In genomic region chr10:11875499-11876281, GRCh38 we compare ENCODE assay signal across 8 cellular contexts. TPM values are rescaled to one million over a fixed set of nuclear protein-coding genes. Genes with fewer than 3 reads are reported as not detected.
DNase-seq lines count a peak whose midpoint lies in the region; ATAC-seq, FAIRE-seq and TF ChIP-seq lines count a peak whose summit lies in the region.

No MANE protein-coding gene starts in this region.

- peak overlapping the region; percentile 69 for H3K4me2 ChIP-seq in keratinocyte (ENCODE audit: control insufficient read depth, extremely low read depth, insufficient read depth, low read depth, low read length)

- H3K4me3 ChIP-seq in breast epithelium = no peak overlapping the region
- H3K4me3 ChIP-seq in keratinocyte (ENCODE audit: control insufficient read depth in 2 of 3, extremely low read depth in 1 of 3, insufficient read depth in 2 of 3, low read depth in 1 of 3, low read length in 3 of 3) = peak overlapping the region in 1 of 3 experiments; percentile 37
- peak overlapping the region; percentile 11 for H3K4me3 ChIP-seq in suprapubic skin
- no peak overlapping the region for H3K4me3 ChIP-seq in BE2C (ENCODE audit: low read depth, low read length)

- intact Hi-C loops in breast epithelium (cut with DNase I; ENCODE audit: low total_unique reads) = no loop called here

- H3K36me3 ChIP-seq in breast epithelium (no peaks in the 10 kb centered on the region), keratinocyte (ENCODE audit: control insufficient read depth in 2 of 2, extremely low read depth in 1 of 2, insufficient read depth in 2 of 2, low read length in 2 of 2) (no peaks in the 10 kb centered on the region), suprapubic skin (no peaks in the 10 kb centered on the region), BE2C (no peaks in the 10 kb centered on the region)

- peak overlapping the region; percentile 80 to 95 for H3K27ac ChIP-seq in breast epithelium
- peak overlapping the region; percentile 82 for H3K27ac ChIP-seq in keratinocyte (ENCODE audit: control insufficient read depth, insufficient read depth, low read length)
- peak overlapping the region; percentile 89 for H3K27ac ChIP-seq in suprapubic skin

- no peaks in the 10 kb centered on the region for H3K9me3 Mint-ChIP-seq in HFFc6

- TF ChIP-seq CTCF in HFFc6 (IDR thresholded peaks at IDR 0.05) (0 out of 2 replicates have a peak, but pooled peaks have one; percentile 1), breast epithelium (IDR thresholded peaks at IDR 0.05) (no peak), keratinocyte (optimal IDR thresholded peaks at IDR 0.05 in 1 of 3, IDR thresholded peaks at IDR 0.05 in 1 of 3, conservative IDR thresholded peaks at IDR 0.05 in 1 of 3; ENCODE audit: extremely low read depth in 1 of 3, insufficient read depth in 2 of 3, low read length in 3 of 3) (no peak), suprapubic skin (IDR thresholded peaks at IDR 0.05) (no peak), BE2C (IDR thresholded peaks at IDR 0.05; ENCODE audit: low read depth, low read length) (no peak)

- H3K9me1 ChIP-seq in keratinocyte (ENCODE audit: control insufficient read depth, extremely low read depth, insufficient read depth, low read length) = no peaks in the 10 kb centered on the region

- peak overlapping the region; percentile 83 for H3K27ac Mint-ChIP-seq in HFFc6

- no peaks in the 10 kb centered on the region for H3K36me3 Mint-ChIP-seq in HFFc6 (ENCODE audit: low read depth)

- H3K9me3 ChIP-seq in breast epithelium (no peaks in the 10 kb centered on the region), keratinocyte (ENCODE audit: control insufficient read depth, low read depth, low read length) (no peaks in the 10 kb centered on the region), suprapubic skin (no peaks in the 10 kb centered on the region), BE2C (no peaks in the 10 kb centered on the region)

- TF ChIP-seq EP300 in suprapubic skin (IDR thresholded peaks at IDR 0.05) = no peak

- H3K4me1 Mint-ChIP-seq in HFFc6 (ENCODE audit: low read depth) = peaks cover 36% of the 10 kb centered on the region

- peak; percentile 87 for FAIRE-seq in keratinocyte (lab: Jason Lieb, UNC)

- H4K20me1 ChIP-seq in keratinocyte (ENCODE audit: control insufficient read depth, extremely low read depth, insufficient read depth, low read length) = no peaks in the 10 kb centered on the region

- no peak overlapping the region for H2AFZ ChIP-seq in keratinocyte (ENCODE audit: control insufficient read depth, low read length)

- H3K27me3 ChIP-seq in breast epithelium (no peaks in the 10 kb centered on the region), keratinocyte (ENCODE audit: control insufficient read depth, extremely low read depth, insufficient read depth, low read length) (no peaks in the 10 kb centered on the region), suprapubic skin (no peaks in the 10 kb centered on the region), BE2C (no peaks in the 10 kb centered on the region)

- H3K4me1 ChIP-seq in breast epithelium (peaks cover 4 to 14% of the 10 kb centered on the region in 2 donors), keratinocyte (ENCODE audit: control insufficient read depth, extremely low read depth, insufficient read depth, low read length) (peaks cover 46% of the 10 kb centered on the region), suprapubic skin (peaks cover 42% of the 10 kb centered on the region), BE2C (peaks cover 6% of the 10 kb centered on the region)

- H3K9ac ChIP-seq in keratinocyte (ENCODE audit: control insufficient read depth, extremely low read depth, insufficient read depth, low read length) = peak overlapping the region; percentile 78

- DNase-seq in HFFc6 = peak; percentile 93
- DNase-seq in breast epithelium (ENCODE audit: low spot score in 2 of 2) = peak; percentile 84 to 94
- peak; percentile 87 for DNase-seq in keratinocyte (ENCODE audit: low read depth, low spot score)
- peak; percentile 89 to 91 for DNase-seq in suprapubic skin (ENCODE audit: low spot score in 2 of 2)
- DNase-seq in activated T-cell treated with anti-CD3 and anti-CD28 coated beads, Interleukin-2, amount 50 U/mL, for 1 hour = no peak
- no peak for DNase-seq in BE2C

- ATAC-seq in HG03139 (IDR thresholded peaks at IDR 0.05; ENCODE audit: unreplicated experiment) (no peak), HG02938 (IDR thresholded peaks at IDR 0.05; ENCODE audit: unreplicated experiment) (no peak)

- no peak for TF ChIP-seq POLR2A in breast epithelium (IDR thresholded peaks at IDR 0.05)
- TF ChIP-seq POLR2A in suprapubic skin (IDR thresholded peaks at IDR 0.05) = no peak

- H3K79me2 ChIP-seq in keratinocyte (ENCODE audit: control insufficient read depth, insufficient read depth, low read length) = no peaks in the 10 kb centered on the region

- peaks cover 2% of the 10 kb centered on the region for H3K27me3 Mint-ChIP-seq in HFFc6 (ENCODE audit: insufficient read depth)

- dilution Hi-C loops in keratinocyte (cut with MboI; ENCODE audit: extremely low pct_ligation_motif_present, low sequenced_read_pairs) = no loop called here

- 29% methylated on average over 7 of the region's 17 CpGs for WGBS in suprapubic skin

- H3K4me3 Mint-ChIP-seq in HFFc6 = peak overlapping the region; percentile 37; the same call in 1 of the 2 replicates

RNA-seq across cellular contexts. Expression of gene PROSER2, which starts 52.5 kb away (rescaled TPM):
- total RNA-seq in HFFc6 (2021; fragmentation: NEBNext Ultra II Directional; extraction: Animal tissue kit (Norgen Biotek cat#: 25700)) = 1 to 10 TPM in 5 of 6 experiments, under 1 TPM in 1; 0.74 to 2.9 (median 1.5) TPM
- total RNA-seq in breast epithelium (1 to 10 TPM; 2.9 to 9.5 (median 8.5) TPM), suprapubic skin (1 to 10 TPM; 5.6 to 8.5 (median 6.3) TPM)
- 7.3 to 13.0 TPM (median 10.2 TPM) in 3 replicates for polyA plus RNA-seq in keratinocyte
- 14.9 TPM for polyA plus RNA-seq in keratinocyte (2011; ENCODE audit: low read depth)
- polyA plus RNA-seq in keratinocyte (2011; cell fraction: cytosol; rRNA removed) = 6.2 and 10.5 TPM in 2 replicates
- 11.8 and 14.4 TPM in 2 replicates for polyA plus RNA-seq in keratinocyte (2011; cell fraction: nucleus; rRNA removed)
- polyA plus RNA-seq in keratinocyte (2012; ENCODE audit: low replicate concordance) = 12.9 and 25.7 TPM in 2 replicates
- polyA minus RNA-seq in keratinocyte = 4.8 to 20.4 TPM (median 6.0 TPM) in 3 replicates
- polyA minus RNA-seq in keratinocyte (2011; cell fraction: cytosol; rRNA and poly(A)+ RNA removed) = 16.3 TPM
- polyA minus RNA-seq in keratinocyte (2011; cell fraction: nucleus; rRNA and poly(A)+ RNA removed) = 7.8 and 14.4 TPM in 2 replicates
- not detected for polyA plus RNA-seq in BE2C (2012; ENCODE audit: insufficient read depth, insufficient read length, low read depth)

Comparison
In these comparisons a context has a peak if more than half of its experiments do, and no peak if none do; other contexts are left out.
1. DNase-seq: peak in HFFc6 (single experiment), breast epithelium (2 of 2), keratinocyte (single experiment) and suprapubic skin (2 of 2); none in activated T-cell treated with anti-CD3 and anti-CD28 coated beads, Interleukin-2, amount 50 U/mL, for 1 hour (single experiment) and BE2C (single experiment).
2. Peak in every context shown above with its lines, with median percentiles within 50 percentile points of each other: H3K27ac ChIP-seq.